Comparison of ENCODE assay signal across 12 cellular contexts in genomic region chr14:38405851-38406630, GRCh38.
DNase-seq lines count a peak whose midpoint lies in the region; ATAC-seq and TF ChIP-seq lines count a peak whose summit lies in the region.
"Had no signal": no experiment of that assay in that cellular context is flagged by ENCODE, and none has a peak within 500 bp of the region (broad histone marks: within the 10 kb centered on the region; RNA-seq: fewer than 3 reads in every experiment).

No MANE protein-coding gene starts in this region.

- no peak for DNase-seq in Right ventricle myocardium superior
- no peak for DNase-seq in cardiac septum (ENCODE audit: low spot score)
- peak; percentile 73 for DNase-seq in NCI-H345 (lab: John Stamatoyannopoulos, UW)
- no peak for DNase-seq in endothelial cell (ENCODE audit: low spot score)
- DNase-seq in smooth muscle cell (lab: John Stamatoyannopoulos, UW; ENCODE audit: unreplicated experiment), result no peak
- no peak for DNase-seq in CD8-positive, alpha-beta memory T cell
- no peak for DNase-seq in coronary artery (ENCODE audit: low spot score)
- DNase-seq: AML-193, immature natural killer cell, nucleus accumbens had no signal

- no peak overlapping the region for H3K27ac Mint-ChIP-seq in endothelial cell (ENCODE audit: unreplicated experiment)
- no peak overlapping the region for H3K27ac Mint-ChIP-seq in CD8-positive, alpha-beta memory T cell
- H3K27ac Mint-ChIP-seq: immature natural killer cell had no signal

- H3K4me3 ChIP-seq in smooth muscle cell (no peak overlapping the region), coronary artery (no peak overlapping the region)
- no peak overlapping the region for H3K4me3 ChIP-seq in CD8-positive, alpha-beta memory T cell (ENCODE audit: low read length)

- CTCF ChIA-PET in CD8-positive, alpha-beta memory T cell (lab: Charles Lee), result no interaction called here

- intact Hi-C loops in Right ventricle myocardium superior (cut with DNase I) (no loop called here), cardiac septum (cut with DNase I) (no loop called here)

- TF ChIP-seq CTCF in endothelial cell (IDR thresholded peaks at IDR 0.05; ENCODE audit: unreplicated experiment) (peak; percentile 12), smooth muscle cell (IDR thresholded peaks at IDR 0.05; ENCODE audit: borderline replicate concordance, insufficient read depth, poor library complexity, severe bottlenecking) (peak; percentile 9), coronary artery (IDR thresholded peaks at IDR 0.05) (no peak)

- POLR2A ChIA-PET in CD8-positive, alpha-beta memory T cell (lab: Charles Lee), result no interaction called here

- H3K27ac ChIP-seq in smooth muscle cell (ENCODE audit: low read depth) (peak overlapping the region; percentile 86), coronary artery (no peak overlapping the region)
- H3K27ac ChIP-seq in CD8-positive, alpha-beta memory T cell (ENCODE audit: low read depth, low read length), result no peak overlapping the region
- H3K27ac ChIP-seq: HL-60 had no signal

- H3K4me1 Mint-ChIP-seq in endothelial cell (ENCODE audit: unreplicated experiment), result peaks cover 9% of the 10 kb centered on the region
- no peaks in the 10 kb centered on the region for H3K4me1 Mint-ChIP-seq in CD8-positive, alpha-beta memory T cell
- H3K4me1 Mint-ChIP-seq: immature natural killer cell had no signal

- peak; percentile 59 for ATAC-seq in Right ventricle myocardium superior (ENCODE audit: poor library complexity)
- no peak for ATAC-seq in HG02610 (IDR thresholded peaks at IDR 0.05; ENCODE audit: unreplicated experiment)

- peak overlapping the region; percentile 6 for H2AFZ ChIP-seq in smooth muscle cell (ENCODE audit: low read depth)

- H3K4me3 Mint-ChIP-seq in endothelial cell (ENCODE audit: unreplicated experiment), result no peak overlapping the region
- no peak overlapping the region for H3K4me3 Mint-ChIP-seq in CD8-positive, alpha-beta memory T cell
- H3K4me3 Mint-ChIP-seq: immature natural killer cell had no signal

- H3K36me3 Mint-ChIP-seq in endothelial cell (ENCODE audit: low read depth, unreplicated experiment), result no peaks in the 10 kb centered on the region
- no peaks in the 10 kb centered on the region for H3K36me3 Mint-ChIP-seq in CD8-positive, alpha-beta memory T cell
- H3K36me3 Mint-ChIP-seq: immature natural killer cell had no signal

- H3K27me3 ChIP-seq in smooth muscle cell (ENCODE audit: low read depth), result no peaks in the 10 kb centered on the region
- H3K27me3 ChIP-seq in CD8-positive, alpha-beta memory T cell (ENCODE audit: insufficient read depth, low read length, poor library complexity, severe bottlenecking), result no peaks in the 10 kb centered on the region

- peaks cover 30% of the 10 kb centered on the region for H3K4me1 ChIP-seq in smooth muscle cell (ENCODE audit: low read depth)
- no peaks in the 10 kb centered on the region for H3K4me1 ChIP-seq in CD8-positive, alpha-beta memory T cell (ENCODE audit: insufficient read depth, low read length)

- peak overlapping the region; percentile 67 for H3K4me2 ChIP-seq in smooth muscle cell

- no peaks in the 10 kb centered on the region for H4K20me1 ChIP-seq in smooth muscle cell (ENCODE audit: low read depth)

- peak overlapping the region; percentile 28 for H3K9ac ChIP-seq in smooth muscle cell (ENCODE audit: low read depth)

- peaks cover 3% of the 10 kb centered on the region for H3F3A ChIP-seq in smooth muscle cell (ENCODE audit: low read depth)

- 27% methylated on average over 3 of the region's 3 CpGs for WGBS in smooth muscle cell (ENCODE audit: low lambda C conversion rate)

- no peaks in the 10 kb centered on the region for H3K27me3 Mint-ChIP-seq in endothelial cell (ENCODE audit: unreplicated experiment)
- H3K27me3 Mint-ChIP-seq in CD8-positive, alpha-beta memory T cell, result peaks cover 0 to 7% of the 10 kb centered on the region in 2 donors

- no peaks in the 10 kb centered on the region for H3K36me3 ChIP-seq in smooth muscle cell (ENCODE audit: low read depth)
- no peaks in the 10 kb centered on the region for H3K36me3 ChIP-seq in CD8-positive, alpha-beta memory T cell (ENCODE audit: insufficient read depth, low read length)

- no peaks in the 10 kb centered on the region for H3K9me3 Mint-ChIP-seq in endothelial cell (ENCODE audit: unreplicated experiment)
- peaks cover 0 to 3% (median 0%) of the 10 kb centered on the region in 5 donors for H3K9me3 Mint-ChIP-seq in CD8-positive, alpha-beta memory T cell

- no peaks in the 10 kb centered on the region for H3K79me2 ChIP-seq in smooth muscle cell (ENCODE audit: low read depth)

- no peaks in the 10 kb centered on the region for H3K9me3 ChIP-seq in smooth muscle cell (replicated peaks; ENCODE audit: low read depth)
- no peaks in the 10 kb centered on the region for H3K9me3 ChIP-seq in CD8-positive, alpha-beta memory T cell (ENCODE audit: low read length)
